In genomic region chr4:120132935-120133334, GRCh38 we compare ENCODE assay signal across 18 cellular contexts.
DNase-seq lines count a peak whose midpoint lies in the region; TF ChIP-seq lines count a peak whose summit lies in the region.
"Had no signal": no experiment of that assay in that cellular context is flagged by ENCODE, and none has a peak within 500 bp of the region (broad histone marks: within the 10 kb centered on the region; RNA-seq: fewer than 3 reads in every experiment).

No MANE protein-coding gene starts in this region.

- DNase-seq in SIG-M5 treated with dmso at 0.1 percent for 504 hours (lab: John Stamatoyannopoulos, UW; ENCODE audit: unreplicated experiment) (peak; percentile 11), SIG-M5 (lab: John Stamatoyannopoulos, UW) (no peak), NAMALWA (ENCODE audit: low spot score) (peak; percentile 7), cardiac fibroblast (ENCODE audit: low read depth in 2 of 2) (peak; percentile 2 to 52), AG08396 (ENCODE audit: low spot score) (no peak), DMS 273 (lab: John Stamatoyannopoulos, UW; ENCODE audit: unreplicated experiment) (no peak), islet precursor cell (no peak)
- DNase-seq: activated naive CD8-positive, alpha-beta T cell treated with anti-CD3 and anti-CD28 coated beads, Interleukin-2, amount 50 U/mL, for 24 hours; CD4-positive, CD25-positive, alpha-beta regulatory T cell; effector CD4-positive, alpha-beta T cell; foreskin keratinocyte; NCI-H1105 treated with DMSO at 0.1 percent for 48 hours; SHP77 treated with DMSO at 0.1 percent for 48 hours; stimulated activated naive CD8-positive, alpha-beta T cell treated with anti-CD3 and anti-CD28 coated beads, Interleukin-15, amount 100 ng/mL, for 72 hours; uterus had no signal

- H3K36me3 ChIP-seq in neuron (ENCODE audit: insufficient read depth, low read length): no peaks in the 10 kb centered on the region
- H3K36me3 ChIP-seq: cardiac muscle cell, neutrophil, uterus had no signal

- no peaks in the 10 kb centered on the region for H3K27me3 ChIP-seq in neuron (ENCODE audit: insufficient read depth, low read length)
- H3K27me3 ChIP-seq: cardiac muscle cell, foreskin keratinocyte, neutrophil, uterus had no signal

- H3K4me1 ChIP-seq in neuron (ENCODE audit: insufficient read depth, low read length): no peaks in the 10 kb centered on the region
- H3K4me1 ChIP-seq: foreskin keratinocyte, uterus had no signal

- H3K4me3 ChIP-seq in cardiac fibroblast (replicated peaks in 1 of 2; ENCODE audit: low read depth in 2 of 2, low read length in 2 of 2): no peak overlapping the region
- H3K4me3 ChIP-seq in neuron (ENCODE audit: low read length): no peak overlapping the region
- H3K4me3 ChIP-seq: cardiac muscle cell, uterus had no signal

- no peaks in the 10 kb centered on the region for H3K9me3 ChIP-seq in neuron (ENCODE audit: low read length)
- H3K9me3 ChIP-seq: neutrophil, uterus had no signal

- no peak for TF ChIP-seq CTCF in cardiac fibroblast (IDR thresholded peaks at IDR 0.05; ENCODE audit: low read depth, low read length)

- peak overlapping the region; percentile 2 for H2AFZ ChIP-seq in neuron (ENCODE audit: low read depth, low read length)

Comparison
In these comparisons a context has a peak if more than half of its experiments do, and no peak if none do; other contexts are left out.
1. DNase-seq: peak in SIG-M5 treated with dmso at 0.1 percent for 504 hours (single experiment), NAMALWA (single experiment) and cardiac fibroblast (2 of 2); none in SIG-M5 (single experiment), AG08396 (single experiment), DMS 273 (single experiment) and islet precursor cell (single experiment).